1 cellular context compared by ENCODE assay signal in the genomic region with DNA sequence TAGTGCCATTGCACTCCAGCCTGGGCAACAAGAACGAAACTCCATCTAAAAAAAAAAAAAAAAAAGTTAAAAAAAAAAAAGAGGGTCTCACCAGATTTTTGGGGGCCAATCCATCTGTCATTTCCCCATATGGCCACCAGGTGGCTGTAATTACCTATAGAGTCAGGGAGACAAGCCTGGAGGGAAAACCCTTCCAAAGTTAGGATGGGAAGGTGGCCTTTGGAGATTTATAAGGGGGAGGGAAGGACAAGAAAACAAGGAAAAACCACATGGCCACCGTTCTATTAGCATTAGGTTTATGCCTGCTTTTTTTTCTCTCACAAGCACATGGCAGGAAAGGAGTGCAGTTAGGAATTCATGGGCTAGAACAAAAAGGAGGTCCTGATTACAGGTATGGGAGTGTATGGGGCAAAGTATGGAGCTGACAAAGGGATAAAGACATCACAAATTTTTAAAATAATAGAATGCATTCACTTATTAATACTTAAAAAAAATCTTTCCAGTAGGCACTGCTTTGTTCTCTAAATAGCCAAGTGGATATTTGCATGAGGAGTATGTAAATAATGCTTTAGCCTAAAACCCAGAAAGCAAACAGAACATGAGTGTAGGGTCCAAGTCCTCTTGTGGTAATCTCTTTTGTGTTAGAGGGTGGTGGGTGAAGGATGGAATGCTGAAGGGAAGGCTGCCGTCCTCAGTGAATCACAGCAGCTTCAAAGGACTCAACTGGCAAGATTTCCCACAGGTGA.
TF ChIP-seq lines count a peak whose summit lies in the region.

No MANE protein-coding gene starts in this region.

TF ChIP-seq in K562, 482 proteins besides CTCF, POLR2A, EP300 and RAD21:
- TF ChIP-seq ZNF134 (CRISPR knock-in tag; conservative IDR thresholded peaks at IDR 0.05) = no peak
- TF ChIP-seq, protein P1, sequence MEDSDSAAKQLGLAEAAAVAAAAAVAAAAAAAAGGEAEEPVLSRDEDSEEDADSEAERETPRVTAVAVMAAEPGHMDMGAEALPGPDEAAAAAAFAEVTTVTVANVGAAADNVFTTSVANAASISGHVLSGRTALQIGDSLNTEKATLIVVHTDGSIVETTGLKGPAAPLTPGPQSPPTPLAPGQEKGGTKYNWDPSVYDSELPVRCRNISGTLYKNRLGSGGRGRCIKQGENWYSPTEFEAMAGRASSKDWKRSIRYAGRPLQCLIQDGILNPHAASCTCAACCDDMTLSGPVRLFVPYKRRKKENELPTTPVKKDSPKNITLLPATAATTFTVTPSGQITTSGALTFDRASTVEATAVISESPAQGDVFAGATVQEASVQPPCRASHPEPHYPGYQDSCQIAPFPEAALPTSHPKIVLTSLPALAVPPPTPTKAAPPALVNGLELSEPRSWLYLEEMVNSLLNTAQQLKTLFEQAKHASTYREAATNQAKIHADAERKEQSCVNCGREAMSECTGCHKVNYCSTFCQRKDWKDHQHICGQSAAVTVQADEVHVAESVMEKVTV (CRISPR knock-in tag; IDR thresholded peaks at IDR 0.05) = peak; percentile 52; the same call in 1 of the 2 replicates
- TF ChIP-seq ZNF384 (IDR thresholded peaks at IDR 0.05; ENCODE audit: low read depth, low read length) = peak; percentile 72; the same call in 1 of the 2 replicates
- peak; percentile 42; the same call in 1 of the 2 replicates for TF ChIP-seq ZBTB7A (IDR thresholded peaks at IDR 0.05; ENCODE audit: borderline replicate concordance, control insufficient read depth, low read depth, low read length)
- no peak for TF ChIP-seq KLF1 (tag; IDR thresholded peaks at IDR 0.05)
- peak; percentile 46 for TF ChIP-seq SMC3 (conservative IDR thresholded peaks at IDR 0.05; ENCODE audit: insufficient read depth, low read depth, low read length)
- TF ChIP-seq CC2D1A (IDR thresholded peaks at IDR 0.05) = 0 out of 2 replicates have a peak, but pooled peaks have one; percentile 37
- TF ChIP-seq ARID2 (IDR thresholded peaks at IDR 0.05) = 0 out of 2 replicates have a peak, but pooled peaks have one; percentile 31
TF ChIP-seq in K562: peak in this region for 6.
